ENCODE assay signal across 1 cellular context in the genomic region with DNA sequence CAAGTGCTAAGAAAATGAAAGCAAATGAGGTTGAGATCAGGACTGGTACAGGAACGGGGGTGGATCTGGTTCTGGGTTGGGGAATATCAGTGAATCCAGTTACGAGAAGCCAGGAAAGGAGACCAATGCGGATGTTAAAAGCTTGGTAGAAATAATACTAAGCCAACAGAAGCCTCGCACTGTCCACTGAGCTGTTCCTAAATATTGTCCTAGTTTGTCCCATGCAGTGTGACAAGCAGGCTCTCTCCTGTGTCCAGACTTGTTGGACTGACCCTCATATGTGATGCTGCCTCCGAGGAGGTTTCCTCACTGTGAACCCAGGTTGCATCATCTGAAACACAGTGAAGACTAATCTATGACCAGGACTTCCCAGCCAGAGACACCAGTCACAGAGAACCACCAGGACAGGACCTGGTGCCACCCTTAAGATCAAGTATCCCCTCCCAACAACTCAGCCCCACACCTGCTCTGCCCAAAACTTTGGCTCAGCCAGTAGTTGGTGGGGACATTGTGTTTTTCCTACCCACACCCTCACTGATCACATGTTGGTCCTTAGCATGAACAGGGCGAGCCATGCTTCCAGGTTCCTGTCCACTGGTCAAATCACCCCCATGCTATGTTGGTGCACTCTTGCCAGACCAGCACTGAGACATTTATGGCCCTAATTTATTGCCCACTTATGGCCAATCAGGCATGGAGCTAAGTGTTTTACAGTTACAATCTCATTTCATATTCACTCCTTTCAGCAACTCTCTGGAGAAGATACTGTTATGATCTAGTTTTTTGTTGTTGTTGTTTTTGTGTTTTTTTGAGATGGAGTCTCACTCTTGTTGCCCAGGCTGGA.
TF ChIP-seq lines count a peak whose summit lies in the region.

No MANE protein-coding gene starts in this region.

TF ChIP-seq in GM23338, 12 proteins besides CTCF, POLR2A, EP300 and RAD21:
- TF ChIP-seq, protein P1, sequence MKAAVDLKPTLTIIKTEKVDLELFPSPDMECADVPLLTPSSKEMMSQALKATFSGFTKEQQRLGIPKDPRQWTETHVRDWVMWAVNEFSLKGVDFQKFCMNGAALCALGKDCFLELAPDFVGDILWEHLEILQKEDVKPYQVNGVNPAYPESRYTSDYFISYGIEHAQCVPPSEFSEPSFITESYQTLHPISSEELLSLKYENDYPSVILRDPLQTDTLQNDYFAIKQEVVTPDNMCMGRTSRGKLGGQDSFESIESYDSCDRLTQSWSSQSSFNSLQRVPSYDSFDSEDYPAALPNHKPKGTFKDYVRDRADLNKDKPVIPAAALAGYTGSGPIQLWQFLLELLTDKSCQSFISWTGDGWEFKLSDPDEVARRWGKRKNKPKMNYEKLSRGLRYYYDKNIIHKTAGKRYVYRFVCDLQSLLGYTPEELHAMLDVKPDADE (IDR thresholded peaks at IDR 0.05), result no peak
- no peak for TF ChIP-seq ZNF114 (CRISPR knock-in tag; IDR thresholded peaks at IDR 0.05)
- no peak for TF ChIP-seq NANOG (IDR thresholded peaks at IDR 0.05; ENCODE audit: borderline replicate concordance)
- no peak for TF ChIP-seq STAT1 (IDR thresholded peaks at IDR 0.05; ENCODE audit: unreplicated experiment)
- TF ChIP-seq EZH2 (IDR thresholded peaks at IDR 0.05; ENCODE audit: low read depth, unreplicated experiment), result no peak
- no peak for TF ChIP-seq ZNF331 (CRISPR knock-in tag; IDR thresholded peaks at IDR 0.05; ENCODE audit: low read depth)
